In the genomic region with DNA sequence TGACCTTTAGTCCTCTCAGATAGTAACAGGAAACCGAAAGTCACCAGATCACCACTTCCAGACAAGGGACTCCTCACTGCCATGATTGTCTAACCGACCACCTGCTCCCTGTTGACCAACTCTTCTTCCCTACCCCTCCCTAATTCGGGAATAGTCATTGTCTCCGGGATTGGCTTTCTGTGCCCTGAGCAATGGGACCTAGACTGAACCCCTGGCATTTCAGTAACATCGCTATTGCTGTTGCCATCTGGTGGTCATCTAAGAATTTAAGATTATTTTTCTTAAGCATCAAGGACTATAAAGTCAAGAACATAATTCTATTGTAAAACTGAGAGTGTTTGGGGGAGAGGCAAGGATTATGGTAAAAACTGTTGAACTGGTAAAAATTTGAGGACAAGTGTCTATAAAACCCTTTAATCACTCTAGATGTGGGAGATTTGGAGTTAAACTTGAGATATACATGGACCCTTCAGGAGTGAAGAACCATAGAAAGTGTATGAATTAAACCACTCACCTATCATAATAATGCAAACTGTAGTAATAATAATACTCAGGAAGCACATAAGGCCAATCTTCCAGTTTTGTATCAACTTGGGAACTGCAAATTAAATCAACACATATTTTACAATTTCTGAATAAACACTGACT, we compare ENCODE assay signal across 8 cellular contexts. TPM values are rescaled to one million over a fixed set of nuclear protein-coding genes. Genes with fewer than 3 reads are reported as not detected.
DNase-seq lines count a peak whose midpoint lies in the region; ATAC-seq and TF ChIP-seq lines count a peak whose summit lies in the region.

No MANE protein-coding gene starts in this region.

- 13 to 14% methylated on average over 5 of the region's 5 CpGs for WGBS in upper lobe of left lung, 2 donors

- H3K4me3 Mint-ChIP-seq in CD4-positive, CD25-positive, alpha-beta regulatory T cell: peak overlapping the region in 3 of 4 donors; percentile 11 to 79 (median 78)

- no peak for TF ChIP-seq POLR2A in upper lobe of left lung (IDR thresholded peaks at IDR 0.05)

- no peaks in the 10 kb centered on the region for H3K36me3 Mint-ChIP-seq in CD4-positive, CD25-positive, alpha-beta regulatory T cell

- no peaks in the 10 kb centered on the region for H3K36me3 ChIP-seq in CD4-positive, CD25-positive, alpha-beta regulatory T cell (ENCODE audit: control insufficient read depth, insufficient read depth, low read length)
- no peaks in the 10 kb centered on the region for H3K36me3 ChIP-seq in upper lobe of left lung

- TF ChIP-seq EP300 in upper lobe of left lung (IDR thresholded peaks at IDR 0.05): no peak

- H3K4me3 ChIP-seq in CD4-positive, CD25-positive, alpha-beta regulatory T cell (ENCODE audit: low read depth, low read length): peak overlapping the region; percentile 71
- H3K4me3 ChIP-seq in dorsolateral prefrontal cortex (peak overlapping the region in 18 of 59 donors; percentile 2 to 55 (median 25)), upper lobe of left lung (peak overlapping the region in 2 of 4 donors; percentile 23 to 25)

- peak overlapping the region in 1 of 3 donors; percentile 3 for H3K27ac Mint-ChIP-seq in CD4-positive, CD25-positive, alpha-beta regulatory T cell

- peak in 1 of 2 donors; percentile 34 for ATAC-seq in CD4-positive, CD25-positive, alpha-beta regulatory T cell (ENCODE audit: low read depth in 2 of 2)
- ATAC-seq in upper lobe of left lung (ENCODE audit: low FRiP score in 2 of 2): peak in 1 of 2 donors; percentile 79
- ATAC-seq in GM18909 (IDR thresholded peaks at IDR 0.05; ENCODE audit: poor library complexity, unreplicated experiment): no peak

- intact Hi-C loops in dorsolateral prefrontal cortex (cut with DNase I): loop anchor here (2.0 to 10.0 kb wide), 2 partner anchors 171 to 175 kb away; no protein-coding TSS in a partner anchor

- H3K27me3 ChIP-seq in CD4-positive, CD25-positive, alpha-beta regulatory T cell (ENCODE audit: control insufficient read depth, insufficient read depth, low read length): peaks cover 9% of the 10 kb centered on the region
- H3K27me3 ChIP-seq in dorsolateral prefrontal cortex (peaks cover 0 to 3% (median 0%) of the 10 kb centered on the region in 45 donors), upper lobe of left lung (no peaks in the 10 kb centered on the region)

- peaks cover 0 to 2% (median 0%) of the 10 kb centered on the region in 7 donors for H3K9me3 Mint-ChIP-seq in CD4-positive, CD25-positive, alpha-beta regulatory T cell

- peak in 2 of 3 donors; percentile 52 to 54 for DNase-seq in CD4-positive, CD25-positive, alpha-beta regulatory T cell
- DNase-seq in H4 (ENCODE audit: low spot score) (peak; percentile 42), SK-N-DZ (ENCODE audit: low spot score) (peak; percentile 10), dorsolateral prefrontal cortex (no peak), medulla oblongata (ENCODE audit: extremely low spot score) (peak; percentile 64), upper lobe of left lung (no peak), 8988T (no peak)

- no peak overlapping the region for H3K27ac ChIP-seq in CD4-positive, CD25-positive, alpha-beta regulatory T cell (ENCODE audit: insufficient read depth, low read length, poor library complexity, severe bottlenecking)
- no peak overlapping the region for H3K27ac ChIP-seq in dorsolateral prefrontal cortex
- no peak overlapping the region for H3K27ac ChIP-seq in upper lobe of left lung

- H3K4me1 ChIP-seq in CD4-positive, CD25-positive, alpha-beta regulatory T cell (ENCODE audit: control insufficient read depth, insufficient read depth, low read length, poor library complexity, severe bottlenecking): peaks cover 3% of the 10 kb centered on the region
- no peaks in the 10 kb centered on the region for H3K4me1 ChIP-seq in upper lobe of left lung

- no peaks in the 10 kb centered on the region for H3K9me3 ChIP-seq in CD4-positive, CD25-positive, alpha-beta regulatory T cell (ENCODE audit: control insufficient read depth in 2 of 2, low read length in 2 of 2)
- no peaks in the 10 kb centered on the region for H3K9me3 ChIP-seq in upper lobe of left lung

- peaks cover 38% of the 10 kb centered on the region for H3K27me3 Mint-ChIP-seq in CD4-positive, CD25-positive, alpha-beta regulatory T cell

- TF ChIP-seq CTCF in dorsolateral prefrontal cortex (IDR thresholded peaks at IDR 0.05 in 54 of 56, conservative IDR thresholded peaks at IDR 0.05 in 2 of 56; ENCODE audit: low read depth in 1 of 56, partially characterized antibody in 56 of 56) (peak in 55 of 56 donors; percentile 38 to 80 (median 57)), upper lobe of left lung (IDR thresholded peaks at IDR 0.05) (peak; percentile 23 to 58 (median 42))

- peaks cover 0 to 5% (median 4%) of the 10 kb centered on the region in 4 donors for H3K4me1 Mint-ChIP-seq in CD4-positive, CD25-positive, alpha-beta regulatory T cell

RNA-seq across cellular contexts. Expression of a gene that starts 6.3 kb away (rescaled TPM):
- total RNA-seq in CD4-positive, CD25-positive, alpha-beta regulatory T cell: not detected
- not detected for polyA plus RNA-seq in CD4-positive, CD25-positive, alpha-beta regulatory T cell
- not detected in 2 replicates for total RNA-seq in H4 (2014; rRNA removed; shearing (Covaris generic))
- polyA plus RNA-seq in SK-N-DZ (2014; cell fraction: cytosol; rRNA removed): not detected in 2 replicates
- polyA plus RNA-seq in SK-N-DZ (2014; cell fraction: nucleus; rRNA removed): not detected in 2 replicates
- total RNA-seq in dorsolateral prefrontal cortex (1 to 10 TPM in 3 of 120 experiments, under 1 TPM in 5, not detected in 112; 0.53 to 2.2 (median 0.75) TPM), upper lobe of left lung (not detected)

RNA-seq across cellular contexts. Expression of a gene that starts 44.6 kb away (rescaled TPM):
- total RNA-seq in CD4-positive, CD25-positive, alpha-beta regulatory T cell: not detected
- polyA plus RNA-seq in CD4-positive, CD25-positive, alpha-beta regulatory T cell: not detected
- not detected in 2 replicates for total RNA-seq in H4 (2014; rRNA removed; shearing (Covaris generic))
- polyA plus RNA-seq in SK-N-DZ (2014; cell fraction: cytosol; rRNA removed): not detected in 2 replicates
- not detected in 2 replicates for polyA plus RNA-seq in SK-N-DZ (2014; cell fraction: nucleus; rRNA removed)
- not detected for total RNA-seq in dorsolateral prefrontal cortex
- not detected for total RNA-seq in upper lobe of left lung

RNA-seq across cellular contexts. Expression of a gene that starts 45.3 kb away (rescaled TPM):
- not detected for total RNA-seq in CD4-positive, CD25-positive, alpha-beta regulatory T cell
- polyA plus RNA-seq in CD4-positive, CD25-positive, alpha-beta regulatory T cell: 1 to 10 TPM in 1 of 4 donors, under 1 TPM in 1, not detected in 2; 0.27 to 1.0 TPM
- not detected in 2 replicates for total RNA-seq in H4 (2014; rRNA removed; shearing (Covaris generic))
- not detected in 2 replicates for polyA plus RNA-seq in SK-N-DZ (2014; cell fraction: cytosol; rRNA removed)
- not detected in 2 replicates for polyA plus RNA-seq in SK-N-DZ (2014; cell fraction: nucleus; rRNA removed)
- total RNA-seq in dorsolateral prefrontal cortex (1 to 10 TPM in 12 of 120 experiments, under 1 TPM in 24, not detected in 84; 0.24 to 3.3 (median 0.67) TPM), upper lobe of left lung (10 to 100 TPM in 3 of 6 donors, 1 to 10 TPM in 3; 3.1 to 63.5 (median 9.2) TPM)

RNA-seq across cellular contexts. Expression of a gene that starts 56.7 kb away (rescaled TPM):
- 90.8 TPM for total RNA-seq in CD4-positive, CD25-positive, alpha-beta regulatory T cell
- polyA plus RNA-seq in CD4-positive, CD25-positive, alpha-beta regulatory T cell: 10 to 100 TPM; 32.8 to 55.3 (median 45.7) TPM
- total RNA-seq in H4 (2014; rRNA removed; shearing (Covaris generic)): 32.7 and 68.8 TPM in 2 replicates
- polyA plus RNA-seq in SK-N-DZ (2014; cell fraction: cytosol; rRNA removed): not detected in 2 replicates
- not detected in 2 replicates for polyA plus RNA-seq in SK-N-DZ (2014; cell fraction: nucleus; rRNA removed)
- total RNA-seq in dorsolateral prefrontal cortex (10 to 100 TPM in 5 of 120 experiments, 1 to 10 TPM in 114, under 1 TPM in 1; 0.60 to 13.2 (median 3.9) TPM), upper lobe of left lung (10 to 100 TPM in 5 of 6 donors, 1 to 10 TPM in 1; 8.4 to 37.8 (median 25.7) TPM)

Comparison
In these comparisons a context has a peak if more than half of its experiments do, and no peak if none do; other contexts are left out.
1. DNase-seq: peak in CD4-positive, CD25-positive, alpha-beta regulatory T cell (2 of 3), H4 (single experiment), SK-N-DZ (single experiment) and medulla oblongata (single experiment); none in dorsolateral prefrontal cortex (0 of 10), upper lobe of left lung (0 of 2) and 8988T (single experiment).